In the genomic region with DNA sequence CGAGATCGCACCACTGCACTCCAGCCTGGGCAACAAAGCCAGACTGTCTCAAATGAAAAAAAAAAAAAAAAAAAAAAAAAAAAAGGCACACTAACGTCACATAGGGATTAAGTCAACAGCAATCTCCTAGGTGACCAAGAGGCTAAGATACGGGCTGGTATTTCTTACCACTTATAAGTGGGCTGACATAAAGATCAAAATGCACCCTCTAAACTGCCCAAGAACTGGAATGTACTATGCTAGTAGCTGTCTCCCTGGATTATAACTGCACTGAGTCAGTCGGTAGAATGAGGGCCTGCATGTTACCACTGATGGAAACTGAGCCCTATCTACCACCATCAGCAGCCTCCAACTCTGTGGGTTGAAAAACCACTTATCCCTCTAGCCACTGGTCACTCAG, we compare ENCODE assay signal across 26 cellular contexts.
"Had no signal": no experiment of that assay in that cellular context is flagged by ENCODE, and none has a peak within 500 bp of the region (broad histone marks: within the 10 kb centered on the region; RNA-seq: fewer than 3 reads in every experiment).

No MANE protein-coding gene starts in this region.

- H3K9me3 ChIP-seq: colonic mucosa, esophagus squamous epithelium, pancreas, psoas muscle, right lobe of liver, transverse colon, uterus had no signal

- H3K4me3 ChIP-seq: colonic mucosa, dorsolateral prefrontal cortex, esophagus squamous epithelium, pancreas, psoas muscle, right lobe of liver, transverse colon, uterus had no signal

- H3K36me3 ChIP-seq: colonic mucosa, pancreas, transverse colon, uterus had no signal

- ATAC-seq: activated CD8-positive, alpha-beta T cell treated with anti-CD3 and anti-CD28 coated beads, Interleukin-2, amount 10 ng/mL, durations not matched to agents 7 days and 5 days; activated naive CD8-positive, alpha-beta T cell treated with anti-CD3 and anti-CD28 coated beads, Interleukin-2, amount 50 U/mL, for 24 hours; effector memory CD8-positive, alpha-beta T cell; left lobe of liver; natural killer cell treated with Interleukin-12 subunit alpha and Interleukin-12 subunit beta and Interleukin-15 and Interleukin-18, amount 100 ng/mL, for 72 hours; pancreas; psoas muscle; right lobe of liver; stimulated activated effector memory CD8-positive, alpha-beta T cell treated with anti-CD3 and anti-CD28 coated beads, Interleukin-12 subunit alpha, Interleukin-12 subunit beta, amount 100 ng/mL, for 72 hours; stimulated activated naive CD8-positive, alpha-beta T cell treated with anti-CD3 and anti-CD28 coated beads, Interleukin-15, amount 100 ng/mL, for 72 hours; T-cell had no signal

- H3K27ac ChIP-seq: colonic mucosa, esophagus squamous epithelium, pancreas, psoas muscle, right lobe of liver, transverse colon, uterus, WERI-Rb-1 had no signal

- H3K27me3 ChIP-seq: colonic mucosa, dorsolateral prefrontal cortex, esophagus squamous epithelium, pancreas, right lobe of liver, transverse colon, uterus had no signal

- DNase-seq: activated CD4-positive, alpha-beta T cell treated with anti-CD3 and anti-CD28 coated beads for 1 hour; activated CD4-positive, alpha-beta T cell treated with anti-CD3 and anti-CD28 coated beads, Interleukin-2, amount 50 U/mL, for 1 hour; activated CD8-positive, alpha-beta T cell treated with anti-CD3 and anti-CD28 coated beads, Interleukin-2, amount 10 ng/mL, durations not matched to agents 7 days and 5 days; activated gamma-delta T cell; activated naive CD4-positive, alpha-beta T cell treated with anti-CD3 and anti-CD28 coated beads, Interleukin-2, amount 50 U/mL, for 16 hours; activated naive CD8-positive, alpha-beta T cell treated with anti-CD3 and anti-CD28 coated beads, Interleukin-2, amount 50 U/mL, for 24 hours; aorta; colonic mucosa; dorsolateral prefrontal cortex; effector memory CD8-positive, alpha-beta T cell; esophagus squamous epithelium; kidney; midbrain; pancreas; psoas muscle; right lobe of liver; small intestine; stimulated activated CD4-positive, alpha-beta T cell treated with anti-CD3 and anti-CD28 coated beads, Interleukin-2, amount 100 ng/mL, for 24 hours; stimulated activated naive CD8-positive, alpha-beta T cell treated with anti-CD3 and anti-CD28 coated beads, Interleukin-15, amount 100 ng/mL, for 72 hours; T-cell; transverse colon; uterus; WERI-Rb-1 had no signal

- H3K4me1 ChIP-seq: colonic mucosa, right lobe of liver, uterus had no signal
